In genomic region chr6:15994814-15995459, GRCh38 we compare ENCODE assay signal across 19 cellular contexts.
DNase-seq lines count a peak whose midpoint lies in the region; ATAC-seq, FAIRE-seq and TF ChIP-seq lines count a peak whose summit lies in the region.
"Had no signal": no experiment of that assay in that cellular context is flagged by ENCODE, and none has a peak within 500 bp of the region (broad histone marks: within the 10 kb centered on the region; RNA-seq: fewer than 3 reads in every experiment).

No MANE protein-coding gene starts in this region.

- no peaks in the 10 kb centered on the region for H3K27me3 ChIP-seq in CD8-positive, alpha-beta memory T cell (ENCODE audit: insufficient read depth, low read length, poor library complexity, severe bottlenecking)
- peaks cover 2% of the 10 kb centered on the region for H3K27me3 ChIP-seq in astrocyte (ENCODE audit: insufficient read depth, low read length)
- H3K27me3 ChIP-seq: cardiac muscle cell, gastroesophageal sphincter had no signal

- H3K27me3 Mint-ChIP-seq in CD8-positive, alpha-beta memory T cell: peaks cover 0 to 6% of the 10 kb centered on the region in 2 donors
- peaks cover 3% of the 10 kb centered on the region for H3K27me3 Mint-ChIP-seq in astrocyte (ENCODE audit: low read depth, unreplicated experiment)
- H3K27me3 Mint-ChIP-seq in natural killer cell (ENCODE audit: low read depth in 2 of 2): no peaks in the 10 kb centered on the region

- peak in 1 of 3 donors; percentile 49 for ATAC-seq in natural killer cell
- ATAC-seq: activated CD8-positive, alpha-beta memory T cell treated with anti-CD3 and anti-CD28 coated beads, Interleukin-2, amount 10 ng/mL, durations not matched to agents 7 days and 5 days; activated naive CD4-positive, alpha-beta T cell treated with anti-CD3 and anti-CD28 coated beads, Interleukin-2, amount 50 U/mL, for 72 hours; gastroesophageal sphincter had no signal

- H3K9me3 Mint-ChIP-seq in CD8-positive, alpha-beta memory T cell: peaks cover 0 to 2% (median 0%) of the 10 kb centered on the region in 5 donors
- no peaks in the 10 kb centered on the region for H3K9me3 Mint-ChIP-seq in astrocyte (ENCODE audit: unreplicated experiment)
- peaks cover 0 to 1% of the 10 kb centered on the region in 2 donors for H3K9me3 Mint-ChIP-seq in natural killer cell
- H3K9me3 Mint-ChIP-seq: endodermal cell had no signal

- in situ Hi-C loops in KBM-7 (cut with MboI; ENCODE audit: low pct_unique_long_range_greater_than_20kb, low sequenced_read_pairs): no loop called here

- H3K4me1 ChIP-seq in CD8-positive, alpha-beta memory T cell (ENCODE audit: insufficient read depth, low read length): no peaks in the 10 kb centered on the region
- H3K4me1 ChIP-seq in astrocyte (ENCODE audit: insufficient read depth, low read length): no peaks in the 10 kb centered on the region
- H3K4me1 ChIP-seq: gastroesophageal sphincter had no signal

- no peaks in the 10 kb centered on the region for H4K20me1 ChIP-seq in astrocyte (ENCODE audit: insufficient read depth, low read length)

- peak overlapping the region in 4 of 7 donors; percentile 5 to 61 (median 28) for H3K4me3 Mint-ChIP-seq in CD8-positive, alpha-beta memory T cell
- H3K4me3 Mint-ChIP-seq in astrocyte (ENCODE audit: unreplicated experiment): no peak overlapping the region
- peak overlapping the region; percentile 58 for H3K4me3 Mint-ChIP-seq in natural killer cell
- H3K4me3 Mint-ChIP-seq: activated CD8-positive, alpha-beta memory T cell treated with anti-CD3 and anti-CD28 coated beads, Interleukin-2, amount 10 ng/mL, durations not matched to agents 7 days and 5 days; endodermal cell had no signal

- no peaks in the 10 kb centered on the region for H3K36me3 Mint-ChIP-seq in CD8-positive, alpha-beta memory T cell
- no peaks in the 10 kb centered on the region for H3K36me3 Mint-ChIP-seq in astrocyte (ENCODE audit: low read depth, unreplicated experiment)
- no peaks in the 10 kb centered on the region for H3K36me3 Mint-ChIP-seq in natural killer cell
- H3K36me3 Mint-ChIP-seq: activated CD8-positive, alpha-beta memory T cell treated with anti-CD3 and anti-CD28 coated beads, Interleukin-2, amount 10 ng/mL, durations not matched to agents 7 days and 5 days; activated naive CD4-positive, alpha-beta T cell treated with anti-CD3 and anti-CD28 coated beads, Interleukin-2, amount 50 U/mL, for 72 hours had no signal

- H3K9me3 ChIP-seq in CD8-positive, alpha-beta memory T cell (ENCODE audit: low read length): no peaks in the 10 kb centered on the region
- no peaks in the 10 kb centered on the region for H3K9me3 ChIP-seq in astrocyte (ENCODE audit: insufficient read depth, low read depth, low read length)
- H3K9me3 ChIP-seq: gastroesophageal sphincter, SK-N-SH had no signal

- peak overlapping the region; percentile 53 for H3K27ac ChIP-seq in CD8-positive, alpha-beta memory T cell (ENCODE audit: low read depth, low read length)
- H3K27ac ChIP-seq in astrocyte (ENCODE audit: low read depth, low read length): no peak overlapping the region
- H3K27ac ChIP-seq: C4-2B, cardiac muscle cell, gastroesophageal sphincter had no signal

- peak overlapping the region in 4 of 8 donors; percentile 9 to 75 (median 44) for H3K27ac Mint-ChIP-seq in CD8-positive, alpha-beta memory T cell
- H3K27ac Mint-ChIP-seq in astrocyte (ENCODE audit: unreplicated experiment) (peak overlapping the region; percentile 16), natural killer cell (peak overlapping the region; percentile 56 to 86)
- H3K27ac Mint-ChIP-seq: activated naive CD4-positive, alpha-beta T cell treated with anti-CD3 and anti-CD28 coated beads, Interleukin-2, amount 50 U/mL, for 72 hours; endodermal cell had no signal

- no peak overlapping the region for H3K4me3 ChIP-seq in CD8-positive, alpha-beta memory T cell (ENCODE audit: low read length)
- no peak overlapping the region for H3K4me3 ChIP-seq in astrocyte (ENCODE audit: insufficient read depth, low read depth, low read length)
- H3K4me3 ChIP-seq: cardiac muscle cell, gastroesophageal sphincter had no signal

- no peak for TF ChIP-seq CTCF in astrocyte (IDR thresholded peaks at IDR 0.05; ENCODE audit: insufficient read depth, low read depth, low read length)
- TF ChIP-seq CTCF in natural killer cell (IDR thresholded peaks at IDR 0.05): no peak

- POLR2A ChIA-PET in CD8-positive, alpha-beta memory T cell (lab: Charles Lee): no interaction called here

- H3K79me2 ChIP-seq in astrocyte (ENCODE audit: insufficient read depth, low read length): no peaks in the 10 kb centered on the region

- no peak overlapping the region for H3K4me2 ChIP-seq in astrocyte (ENCODE audit: low read length)
- H3K4me2 ChIP-seq: SK-N-SH had no signal

- FAIRE-seq in astrocyte (lab: Jason Lieb, UNC): no peak
- FAIRE-seq: G401.6, keratinocyte had no signal

- no peak for DNase-seq in CD8-positive, alpha-beta memory T cell
- peak; percentile 21 for DNase-seq in KBM-7
- no peak for DNase-seq in astrocyte (ENCODE audit: low read depth)
- DNase-seq in natural killer cell: no peak
- DNase-seq in NCI-H2029 (lab: John Stamatoyannopoulos, UW): no peak
- no peak for DNase-seq in anterior cingulate cortex (lab: John Stamatoyannopoulos, UW)
- DNase-seq in DMS79 (lab: John Stamatoyannopoulos, UW): no peak
- DNase-seq in inferior parietal cortex (ENCODE audit: extremely low spot score): no peak
- DNase-seq: activated CD8-positive, alpha-beta memory T cell treated with anti-CD3 and anti-CD28 coated beads, Interleukin-2, amount 10 ng/mL, durations not matched to agents 7 days and 5 days; endodermal cell; NCI-H226; posterior cingulate gyrus; SK-N-SH had no signal

- intact Hi-C loops in natural killer cell (cut with micrococcal nuclease): loop anchor here (2.0 kb wide), 1 partner anchor 136 kb away; no protein-coding TSS in a partner anchor

- H3K36me3 ChIP-seq in CD8-positive, alpha-beta memory T cell (ENCODE audit: insufficient read depth, low read length): no peaks in the 10 kb centered on the region
- no peaks in the 10 kb centered on the region for H3K36me3 ChIP-seq in astrocyte (ENCODE audit: insufficient read depth, low read length)
- H3K36me3 ChIP-seq: cardiac muscle cell, gastroesophageal sphincter had no signal

- peaks cover 19 to 23% (median 22%) of the 10 kb centered on the region in 3 donors for H3K4me1 Mint-ChIP-seq in CD8-positive, alpha-beta memory T cell
- H3K4me1 Mint-ChIP-seq in astrocyte (ENCODE audit: low read depth, unreplicated experiment): peaks cover 14% of the 10 kb centered on the region
- peaks cover 35 to 47% of the 10 kb centered on the region in 2 donors for H3K4me1 Mint-ChIP-seq in natural killer cell

- no peak overlapping the region for H2AFZ ChIP-seq in astrocyte (ENCODE audit: low read depth, low read length)

- CTCF ChIA-PET in CD8-positive, alpha-beta memory T cell (lab: Charles Lee): interaction anchor here (0.8 kb wide), 1 partner anchor 134 kb away, joined by 4 read pairs; the partner anchor contains the start of gene MYLIP

- H3K9ac ChIP-seq in astrocyte (ENCODE audit: low read length): no peak overlapping the region
- H3K9ac ChIP-seq: SK-N-SH had no signal
